Comparison of ENCODE assay signal across 1 cellular context in the genomic region with DNA sequence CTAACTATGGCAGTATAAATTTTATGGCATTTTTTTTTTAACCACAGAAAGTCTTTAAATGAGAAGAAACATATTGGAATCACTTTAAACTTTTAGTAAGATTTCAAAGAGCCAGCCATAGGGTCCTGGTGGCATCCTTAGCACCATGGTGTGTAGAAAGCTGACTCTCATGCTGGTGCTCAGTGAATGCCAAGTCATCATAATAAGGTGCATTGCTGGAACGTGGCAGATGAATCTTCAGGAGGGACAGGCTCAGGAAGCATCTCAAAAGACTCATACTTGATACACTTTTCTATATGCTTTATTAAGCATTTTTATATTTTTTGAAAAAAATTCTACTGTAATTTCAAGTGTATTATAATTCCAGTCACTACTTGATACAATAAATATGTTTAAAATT.
TF ChIP-seq lines count a peak whose summit lies in the region.

No MANE protein-coding gene starts in this region.

TF ChIP-seq in HepG2, 621 proteins besides CTCF, POLR2A, EP300 and RAD21 (continued from another document):
- TF ChIP-seq, protein P1, sequence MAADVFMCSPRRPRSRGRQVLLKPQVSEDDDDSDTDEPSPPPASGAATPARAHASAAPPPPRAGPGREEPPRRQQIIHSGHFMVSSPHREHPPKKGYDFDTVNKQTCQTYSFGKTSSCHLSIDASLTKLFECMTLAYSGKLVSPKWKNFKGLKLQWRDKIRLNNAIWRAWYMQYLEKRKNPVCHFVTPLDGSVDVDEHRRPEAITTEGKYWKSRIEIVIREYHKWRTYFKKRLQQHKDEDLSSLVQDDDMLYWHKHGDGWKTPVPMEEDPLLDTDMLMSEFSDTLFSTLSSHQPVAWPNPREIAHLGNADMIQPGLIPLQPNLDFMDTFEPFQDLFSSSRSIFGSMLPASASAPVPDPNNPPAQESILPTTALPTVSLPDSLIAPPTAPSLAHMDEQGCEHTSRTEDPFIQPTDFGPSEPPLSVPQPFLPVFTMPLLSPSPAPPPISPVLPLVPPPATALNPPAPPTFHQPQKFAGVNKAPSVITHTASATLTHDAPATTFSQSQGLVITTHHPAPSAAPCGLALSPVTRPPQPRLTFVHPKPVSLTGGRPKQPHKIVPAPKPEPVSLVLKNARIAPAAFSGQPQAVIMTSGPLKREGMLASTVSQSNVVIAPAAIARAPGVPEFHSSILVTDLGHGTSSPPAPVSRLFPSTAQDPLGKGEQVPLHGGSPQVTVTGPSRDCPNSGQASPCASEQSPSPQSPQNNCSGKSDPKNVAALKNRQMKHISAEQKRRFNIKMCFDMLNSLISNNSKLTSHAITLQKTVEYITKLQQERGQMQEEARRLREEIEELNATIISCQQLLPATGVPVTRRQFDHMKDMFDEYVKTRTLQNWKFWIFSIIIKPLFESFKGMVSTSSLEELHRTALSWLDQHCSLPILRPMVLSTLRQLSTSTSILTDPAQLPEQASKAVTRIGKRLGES (CRISPR knock-in tag; IDR thresholded peaks at IDR 0.05; ENCODE audit: borderline replicate concordance) = no peak
- TF ChIP-seq ZNF547 (CRISPR knock-in tag; IDR thresholded peaks at IDR 0.05) = no peak
- TF ChIP-seq ZNF749 (CRISPR knock-in tag; IDR thresholded peaks at IDR 0.05; ENCODE audit: borderline replicate concordance) = no peak
- peak; percentile 48; the same call in 1 of the 2 replicates for TF ChIP-seq MAFF (IDR thresholded peaks at IDR 0.05; ENCODE audit: low read depth, low read length)
- no peak for TF ChIP-seq ZNF75D (CRISPR knock-in tag; IDR thresholded peaks at IDR 0.05; ENCODE audit: borderline replicate concordance)
